Comparison of ENCODE assay signal across 9 cellular contexts in genomic region chr6:109237082-109237985, GRCh38.
A peak's percentile ranks its signal among the peaks of the same experiment; 100 is the strongest.
DNase-seq lines count a peak whose midpoint lies in the region; ATAC-seq and TF ChIP-seq lines count a peak whose summit lies in the region.
"Had no signal": no experiment of that assay in that cellular context is flagged by ENCODE, and none has a peak within 500 bp of the region (broad histone marks: within the 10 kb centered on the region; RNA-seq: fewer than 3 reads in every experiment).

No MANE protein-coding gene starts in this region.

- intact Hi-C loops in upper lobe of right lung (cut with DNase I), result no loop called here
- intact Hi-C loops in A673 (cut with micrococcal nuclease; ENCODE audit: unreplicated experiment), result no loop called here

- TF ChIP-seq CTCF in upper lobe of right lung (IDR thresholded peaks at IDR 0.05) (no peak), A673 (conservative IDR thresholded peaks at IDR 0.05; ENCODE audit: low read depth, low read length) (no peak)

- peak; percentile 4 for DNase-seq in stimulated activated CD4-positive, alpha-beta T cell treated with anti-CD3 and anti-CD28 coated beads, Interleukin-15, amount 100 ng/mL, for 24 hours
- no peak for DNase-seq in stimulated activated CD4-positive, alpha-beta T cell treated with anti-CD3 and anti-CD28 coated beads, Interleukin-4, amount 100 ng/mL, for 4 hours
- peak; percentile 82 for DNase-seq in SKM-1 (lab: John Stamatoyannopoulos, UW; ENCODE audit: unreplicated experiment)
- peak; percentile 46 for DNase-seq in fibroblast of peridontal ligament (ENCODE audit: extremely low read depth)
- no peak for DNase-seq in upper lobe of right lung
- DNase-seq in A673 (ENCODE audit: low spot score), result no peak
- no peak for DNase-seq in cerebellar nuclear complex (lab: John Stamatoyannopoulos, UW)
- DNase-seq: DMS79 had no signal

- no peaks in the 10 kb centered on the region for H3K9me3 ChIP-seq in upper lobe of right lung
- no peaks in the 10 kb centered on the region for H3K9me3 ChIP-seq in A673 (ENCODE audit: low read depth, low read length, poor library complexity, severe bottlenecking)

- H3K27me3 ChIP-seq in upper lobe of right lung (no peaks in the 10 kb centered on the region), A673 (replicated peaks; ENCODE audit: insufficient read depth, low read depth, low read length, poor library complexity) (no peaks in the 10 kb centered on the region)

- ATAC-seq in upper lobe of right lung, result peak; percentile 81
- no peak for ATAC-seq in GM21825 (IDR thresholded peaks at IDR 0.05; ENCODE audit: unreplicated experiment)

- CTCF ChIA-PET in A673 (lab: Charles Lee), result no interaction called here

- POLR2A ChIA-PET in A673 (lab: Charles Lee; ENCODE audit: low non-redundant PET), result no interaction called here

- H3K36me3 ChIP-seq in upper lobe of right lung (no peaks in the 10 kb centered on the region), A673 (ENCODE audit: insufficient read depth, low read length, poor library complexity, severe bottlenecking) (no peaks in the 10 kb centered on the region)

- H3K27ac ChIP-seq in upper lobe of right lung, result peak overlapping the region; percentile 70
- no peak overlapping the region for H3K27ac ChIP-seq in A673 (ENCODE audit: low read depth, low read length, poor library complexity, severe bottlenecking)

- H3K4me1 ChIP-seq in upper lobe of right lung (no peaks in the 10 kb centered on the region), A673 (ENCODE audit: insufficient read depth, low read length, poor library complexity, severe bottlenecking) (no peaks in the 10 kb centered on the region)

- BruUV-seq in A673 (replicated peaks; lab: Mats Ljungman, UMichigan), result no TSS peak

- H3K4me3 ChIP-seq in upper lobe of right lung (no peak overlapping the region), A673 (ENCODE audit: low read depth, low read length, poor library complexity, severe bottlenecking) (no peak overlapping the region)

Comparison
In these comparisons a context has a peak if more than half of its experiments do, and no peak if none do; other contexts are left out.
1. DNase-seq: peak in stimulated activated CD4-positive, alpha-beta T cell treated with anti-CD3 and anti-CD28 coated beads, Interleukin-15, amount 100 ng/mL, for 24 hours (single experiment), SKM-1 (single experiment) and fibroblast of peridontal ligament (single experiment); none in stimulated activated CD4-positive, alpha-beta T cell treated with anti-CD3 and anti-CD28 coated beads, Interleukin-4, amount 100 ng/mL, for 4 hours (0 of 2), upper lobe of right lung (single experiment), A673 (single experiment) and cerebellar nuclear complex (0 of 2).